ENCODE assay signal across 1 cellular context in the genomic region with DNA sequence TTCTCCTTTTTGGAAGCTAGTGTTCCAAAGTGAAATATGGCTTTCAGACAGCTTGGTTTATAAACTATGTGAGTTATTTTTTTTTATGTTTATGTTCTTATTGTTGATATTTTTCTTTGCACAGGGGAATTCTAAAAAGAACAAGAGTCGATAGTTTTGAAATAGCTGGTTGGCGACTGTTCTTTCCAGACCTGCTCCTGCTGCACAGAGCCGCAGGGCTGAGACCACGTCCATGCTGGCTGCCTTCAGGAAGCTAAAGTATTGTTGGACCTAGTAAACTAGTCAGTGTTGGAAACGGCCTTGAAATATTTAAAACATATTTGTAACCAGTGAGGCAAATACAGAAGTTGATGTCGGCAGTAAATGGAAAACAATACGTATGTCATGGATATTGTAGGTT.
TF ChIP-seq lines count a peak whose summit lies in the region.

No MANE protein-coding gene starts in this region.

TF ChIP-seq in WTC11, 78 proteins besides CTCF, POLR2A, EP300 and RAD21 (continued from another document):
- TF ChIP-seq, protein P1, sequence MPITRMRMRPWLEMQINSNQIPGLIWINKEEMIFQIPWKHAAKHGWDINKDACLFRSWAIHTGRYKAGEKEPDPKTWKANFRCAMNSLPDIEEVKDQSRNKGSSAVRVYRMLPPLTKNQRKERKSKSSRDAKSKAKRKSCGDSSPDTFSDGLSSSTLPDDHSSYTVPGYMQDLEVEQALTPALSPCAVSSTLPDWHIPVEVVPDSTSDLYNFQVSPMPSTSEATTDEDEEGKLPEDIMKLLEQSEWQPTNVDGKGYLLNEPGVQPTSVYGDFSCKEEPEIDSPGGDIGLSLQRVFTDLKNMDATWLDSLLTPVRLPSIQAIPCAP (CRISPR knock-in tag; IDR thresholded peaks at IDR 0.05) = no peak
- TF ChIP-seq, protein P2, sequence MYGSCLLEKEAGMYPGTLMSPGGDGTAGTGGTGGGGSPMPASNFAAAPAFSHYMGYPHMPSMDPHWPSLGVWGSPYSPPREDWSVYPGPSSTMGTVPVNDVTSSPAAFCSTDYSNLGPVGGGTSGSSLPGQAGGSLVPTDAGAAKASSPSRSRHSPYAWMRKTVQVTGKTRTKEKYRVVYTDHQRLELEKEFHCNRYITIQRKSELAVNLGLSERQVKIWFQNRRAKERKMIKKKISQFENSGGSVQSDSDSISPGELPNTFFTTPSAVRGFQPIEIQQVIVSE (CRISPR knock-in tag; IDR thresholded peaks at IDR 0.05; ENCODE audit: borderline replicate concordance) = no peak
- TF ChIP-seq, protein P3, sequence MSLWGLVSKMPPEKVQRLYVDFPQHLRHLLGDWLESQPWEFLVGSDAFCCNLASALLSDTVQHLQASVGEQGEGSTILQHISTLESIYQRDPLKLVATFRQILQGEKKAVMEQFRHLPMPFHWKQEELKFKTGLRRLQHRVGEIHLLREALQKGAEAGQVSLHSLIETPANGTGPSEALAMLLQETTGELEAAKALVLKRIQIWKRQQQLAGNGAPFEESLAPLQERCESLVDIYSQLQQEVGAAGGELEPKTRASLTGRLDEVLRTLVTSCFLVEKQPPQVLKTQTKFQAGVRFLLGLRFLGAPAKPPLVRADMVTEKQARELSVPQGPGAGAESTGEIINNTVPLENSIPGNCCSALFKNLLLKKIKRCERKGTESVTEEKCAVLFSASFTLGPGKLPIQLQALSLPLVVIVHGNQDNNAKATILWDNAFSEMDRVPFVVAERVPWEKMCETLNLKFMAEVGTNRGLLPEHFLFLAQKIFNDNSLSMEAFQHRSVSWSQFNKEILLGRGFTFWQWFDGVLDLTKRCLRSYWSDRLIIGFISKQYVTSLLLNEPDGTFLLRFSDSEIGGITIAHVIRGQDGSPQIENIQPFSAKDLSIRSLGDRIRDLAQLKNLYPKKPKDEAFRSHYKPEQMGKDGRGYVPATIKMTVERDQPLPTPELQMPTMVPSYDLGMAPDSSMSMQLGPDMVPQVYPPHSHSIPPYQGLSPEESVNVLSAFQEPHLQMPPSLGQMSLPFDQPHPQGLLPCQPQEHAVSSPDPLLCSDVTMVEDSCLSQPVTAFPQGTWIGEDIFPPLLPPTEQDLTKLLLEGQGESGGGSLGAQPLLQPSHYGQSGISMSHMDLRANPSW (CRISPR knock-in tag; conservative IDR thresholded peaks at IDR 0.05; ENCODE audit: low read depth) = no peak
- no peak for TF ChIP-seq KAT7 (CRISPR knock-in tag; IDR thresholded peaks at IDR 0.05; ENCODE audit: borderline replicate concordance)
- TF ChIP-seq, protein P4, sequence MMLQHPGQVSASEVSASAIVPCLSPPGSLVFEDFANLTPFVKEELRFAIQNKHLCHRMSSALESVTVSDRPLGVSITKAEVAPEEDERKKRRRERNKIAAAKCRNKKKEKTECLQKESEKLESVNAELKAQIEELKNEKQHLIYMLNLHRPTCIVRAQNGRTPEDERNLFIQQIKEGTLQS (CRISPR knock-in tag; conservative IDR thresholded peaks at IDR 0.05) = no peak
TF ChIP-seq in WTC11: peak in this region for 0.
